Comparison of ENCODE assay signal across 19 cellular contexts in genomic region chr7:98222533-98223195, GRCh38. TPM values are rescaled to one million over a fixed set of nuclear protein-coding genes. Genes with fewer than 3 reads are reported as not detected.
A peak's percentile ranks its signal among the peaks of the same experiment; 100 is the strongest.
DNase-seq lines count a peak whose midpoint lies in the region; ATAC-seq and TF ChIP-seq lines count a peak whose summit lies in the region.
"Had no signal": no experiment of that assay in that cellular context is flagged by ENCODE, and none has a peak within 500 bp of the region (broad histone marks: within the 10 kb centered on the region; RNA-seq: fewer than 3 reads in every experiment).

No MANE protein-coding gene starts in this region.

- DNase-seq in left ventricle myocardium inferior = peak; percentile 9
- no peak for DNase-seq in Right ventricle myocardium inferior (ENCODE audit: missing footprints)
- DNase-seq in RWPE2 (ENCODE audit: low spot score) = peak; percentile 51
- DNase-seq in mucosa of descending colon = peak in 2 of 3 donors; percentile 19 to 41
- DNase-seq in aorta = peak; percentile 32 to 69
- DNase-seq in mesenchymal stem cell = no peak
- DNase-seq in endothelial cell (ENCODE audit: low spot score) = no peak
- DNase-seq: DMS79; HFFc6; NCI-H1105; NCI-H1694 treated with DMSO at 0.1 percent for 48 hours; NCI-H510A; NCI-H748 treated with DMSO at 0.1 percent for 48 hours; NK-92 treated with Interleukin-12 subunit alpha and Interleukin-12 subunit beta, amount 100 ng/mL, for 24 hours; OCI-M1; SIG-M5 had no signal

- H4K91ac ChIP-seq in mesenchymal stem cell (ENCODE audit: low read length) = no peak overlapping the region

- H3K27me3 ChIP-seq in left ventricle myocardium inferior (ENCODE audit: low read depth) (no peaks in the 10 kb centered on the region), RWPE2 (ENCODE audit: insufficient read depth, poor library complexity, severe bottlenecking) (no peaks in the 10 kb centered on the region), aorta (ENCODE audit: control insufficient read depth in 1 of 2, insufficient read depth in 2 of 2, low read length in 1 of 2) (no peaks in the 10 kb centered on the region), mesenchymal stem cell (ENCODE audit: control insufficient read depth in 1 of 2, insufficient read depth in 1 of 2, low read length in 2 of 2) (no peaks in the 10 kb centered on the region)
- H3K27me3 ChIP-seq: BLaER1 treated with 17β-estradiol and CSF1 and Interleukin-3, amounts not matched to agents 10 nM and 100 nM had no signal

- TF ChIP-seq CTCF in left ventricle myocardium inferior (IDR thresholded peaks at IDR 0.05; ENCODE audit: borderline replicate concordance) (no peak), RWPE2 (IDR thresholded peaks at IDR 0.05; ENCODE audit: poor library complexity, severe bottlenecking) (no peak), mucosa of descending colon (IDR thresholded peaks at IDR 0.05) (no peak), endothelial cell (IDR thresholded peaks at IDR 0.05; ENCODE audit: unreplicated experiment) (no peak)

- no peak overlapping the region for H3K27ac Mint-ChIP-seq in endothelial cell (ENCODE audit: unreplicated experiment)
- H3K27ac Mint-ChIP-seq: HFFc6 had no signal

- H2BK120ac ChIP-seq in mesenchymal stem cell (ENCODE audit: low read depth, low read length) = no peak overlapping the region

- no peak overlapping the region for H2BK15ac ChIP-seq in mesenchymal stem cell (ENCODE audit: low read depth, poor library complexity, severe bottlenecking)

- H2BK12ac ChIP-seq in mesenchymal stem cell (ENCODE audit: low read length in 2 of 2) = no peak overlapping the region

- no peak overlapping the region for H2AFZ ChIP-seq in mesenchymal stem cell (ENCODE audit: low read depth, low read length)

- no peak overlapping the region for H3K4me3 ChIP-seq in left ventricle myocardium inferior
- H3K4me3 ChIP-seq in RWPE2 (ENCODE audit: severe bottlenecking) = no peak overlapping the region
- H3K4me3 ChIP-seq in mucosa of descending colon = no peak overlapping the region
- H3K4me3 ChIP-seq in aorta (ENCODE audit: low read length in 2 of 2) = no peak overlapping the region
- no peak overlapping the region for H3K4me3 ChIP-seq in mesenchymal stem cell (ENCODE audit: insufficient read depth in 1 of 2, low read depth in 1 of 2, low read length in 2 of 2)
- H3K4me3 ChIP-seq: BLaER1 treated with 17β-estradiol and CSF1 and Interleukin-3, amounts not matched to agents 10 nM and 100 nM; K562 had no signal

- H3K9ac ChIP-seq in mesenchymal stem cell (ENCODE audit: low read length) = no peak overlapping the region
- H3K9ac ChIP-seq: BLaER1 treated with 17β-estradiol and CSF1 and Interleukin-3, amounts not matched to agents 10 nM and 100 nM had no signal

- no peak overlapping the region for H3K4me3 Mint-ChIP-seq in endothelial cell (ENCODE audit: unreplicated experiment)
- H3K4me3 Mint-ChIP-seq: CD8-positive, alpha-beta memory T cell; HFFc6 had no signal

- no peak overlapping the region for H3K4ac ChIP-seq in mesenchymal stem cell (ENCODE audit: low read depth in 1 of 2, low read length in 2 of 2)

- no peak overlapping the region for H2AK5ac ChIP-seq in mesenchymal stem cell (ENCODE audit: low read length, severe bottlenecking)

- H3K36me3 Mint-ChIP-seq in endothelial cell (ENCODE audit: low read depth, unreplicated experiment) = peaks cover 19% of the 10 kb centered on the region

- H2BK5ac ChIP-seq in mesenchymal stem cell (ENCODE audit: low read depth, low read length, poor library complexity, severe bottlenecking) = no peak overlapping the region

- H4K8ac ChIP-seq in mesenchymal stem cell (ENCODE audit: low read length) = no peak overlapping the region

- intact Hi-C loops in left ventricle myocardium inferior (cut with micrococcal nuclease) (no loop called here), Right ventricle myocardium inferior (cut with DNase I) (no loop called here), mucosa of descending colon (cut with DNase I, micrococcal nuclease) (no loop called here), aorta (cut with DNase I) (no loop called here)

- peaks cover 5% of the 10 kb centered on the region for H3K27me3 Mint-ChIP-seq in endothelial cell (ENCODE audit: unreplicated experiment)
- H3K27me3 Mint-ChIP-seq: CD8-positive, alpha-beta memory T cell had no signal

- no peak overlapping the region for H3K4me2 ChIP-seq in mesenchymal stem cell (ENCODE audit: low read length, poor library complexity, severe bottlenecking)

- H3K4me1 ChIP-seq in left ventricle myocardium inferior (no peaks in the 10 kb centered on the region), RWPE2 (ENCODE audit: insufficient read depth, poor library complexity, severe bottlenecking) (no peaks in the 10 kb centered on the region), mucosa of descending colon (ENCODE audit: low read depth) (no peaks in the 10 kb centered on the region), aorta (ENCODE audit: control insufficient read depth in 1 of 2, insufficient read depth in 2 of 2, low read length in 2 of 2) (no peaks in the 10 kb centered on the region), mesenchymal stem cell (ENCODE audit: control insufficient read depth, insufficient read depth, low read depth, low read length) (no peaks in the 10 kb centered on the region)

- no peaks in the 10 kb centered on the region for H3K9me3 Mint-ChIP-seq in endothelial cell (ENCODE audit: unreplicated experiment)
- H3K9me3 Mint-ChIP-seq: CD8-positive, alpha-beta memory T cell; HFFc6 had no signal

- H3K27ac ChIP-seq in left ventricle myocardium inferior (replicated peaks) (no peak overlapping the region), RWPE2 (ENCODE audit: poor library complexity, severe bottlenecking) (no peak overlapping the region), aorta (ENCODE audit: low read depth in 1 of 2, low read length in 2 of 2) (no peak overlapping the region), mesenchymal stem cell (ENCODE audit: low read length, poor library complexity, severe bottlenecking) (no peak overlapping the region)
- H3K27ac ChIP-seq: BLaER1 treated with 17β-estradiol and CSF1 and Interleukin-3, amounts not matched to agents 10 nM and 100 nM had no signal

- 94 to 97% methylated on average over 30 of the region's 30 CpGs for WGBS in aorta, 2 donors
- 97% methylated on average over 30 of the region's 30 CpGs for WGBS in mesenchymal stem cell

- H3K23ac ChIP-seq in mesenchymal stem cell (ENCODE audit: low read length in 2 of 2) = no peak overlapping the region

- H3K9me3 ChIP-seq in left ventricle myocardium inferior (replicated peaks) (no peaks in the 10 kb centered on the region), RWPE2 (ENCODE audit: severe bottlenecking) (no peaks in the 10 kb centered on the region), mucosa of descending colon (no peaks in the 10 kb centered on the region), aorta (ENCODE audit: control insufficient read depth, low read length) (no peaks in the 10 kb centered on the region), mesenchymal stem cell (ENCODE audit: control insufficient read depth, low read length) (no peaks in the 10 kb centered on the region)
- H3K9me3 ChIP-seq: BLaER1 treated with 17β-estradiol and CSF1 and Interleukin-3, amounts not matched to agents 10 nM and 100 nM had no signal

- H3K4me1 Mint-ChIP-seq in endothelial cell (ENCODE audit: unreplicated experiment) = peaks cover 15% of the 10 kb centered on the region

- H3K79me1 ChIP-seq in mesenchymal stem cell (replicated peaks; ENCODE audit: low read length, poor library complexity, severe bottlenecking) = peaks cover 5% of the 10 kb centered on the region

- H3K18ac ChIP-seq in mesenchymal stem cell (ENCODE audit: low read depth in 1 of 2, low read length in 2 of 2) = no peak overlapping the region

- H3K36me3 ChIP-seq in left ventricle myocardium inferior (peaks cover 86% of the 10 kb centered on the region), RWPE2 (ENCODE audit: low read depth) (no peaks in the 10 kb centered on the region), mucosa of descending colon (ENCODE audit: low read depth) (no peaks in the 10 kb centered on the region), aorta (ENCODE audit: control insufficient read depth in 1 of 2, insufficient read depth in 2 of 2, low read length in 1 of 2) (peaks cover 0 to 6% of the 10 kb centered on the region in 2 donors), mesenchymal stem cell (ENCODE audit: control insufficient read depth in 1 of 2, insufficient read depth in 2 of 2, low read depth in 1 of 2, low read length in 2 of 2) (peaks cover 15 to 46% of the 10 kb centered on the region in 2 experiments)

- peak overlapping the region in 1 of 2 experiments; percentile 26 for H3K14ac ChIP-seq in mesenchymal stem cell (ENCODE audit: low read length in 2 of 2)

- ATAC-seq in Right ventricle myocardium inferior = no peak
- no peak; the same call in 2 of the 3 replicates for ATAC-seq in RWPE2 (ENCODE audit: low read depth)
- no peak for ATAC-seq in mucosa of descending colon
- no peak for ATAC-seq in aorta (ENCODE audit: low FRiP score)
- ATAC-seq: K562 had no signal

RNA-seq across cellular contexts. Expression of gene BHLHA15, which starts 11.4 kb away (rescaled TPM):
- total RNA-seq in left ventricle myocardium inferior (not detected), Right ventricle myocardium inferior (not detected), mucosa of descending colon (1 to 10 TPM in 2 of 3 donors, not detected in 1; 1.3 to 2.8 TPM), aorta (not detected), endothelial cell (ENCODE audit: unreplicated experiment) (1.2 TPM)
- polyA plus RNA-seq in aorta = under 1 TPM in 1 of 2 donors, not detected in 1; 0.36 TPM
- polyA plus RNA-seq in mesenchymal stem cell (2013, experiment 1 of 2) = 0.12 TPM
- 0.08 TPM for polyA plus RNA-seq in mesenchymal stem cell (2013, experiment 2 of 2)
- total RNA-seq: CD8-positive, alpha-beta memory T cell had no signal
- polyA plus RNA-seq: CD8-positive, alpha-beta memory T cell had no signal

RNA-seq across cellular contexts. Expression of gene TECPR1, which starts 29.4 kb away (rescaled TPM):
- 17.3 TPM for total RNA-seq in left ventricle myocardium inferior
- total RNA-seq in Right ventricle myocardium inferior = 20.9 TPM
- 10 to 100 TPM; 37.0 to 50.5 (median 45.5) TPM for total RNA-seq in mucosa of descending colon
- total RNA-seq in aorta = 10 to 100 TPM; 33.8 to 48.0 TPM
- polyA plus RNA-seq in aorta = 10 to 100 TPM; 16.0 to 24.7 TPM
- 7.4 TPM for polyA plus RNA-seq in mesenchymal stem cell (2013, experiment 1 of 2)
- polyA plus RNA-seq in mesenchymal stem cell (2013, experiment 2 of 2) = 7.4 TPM
- 129 TPM for total RNA-seq in endothelial cell (ENCODE audit: unreplicated experiment)

RNA-seq across cellular contexts. Expression of gene BRI3, which starts 58.8 kb away (rescaled TPM):
- total RNA-seq in left ventricle myocardium inferior (201 TPM), Right ventricle myocardium inferior (240 TPM), mucosa of descending colon (100 to 1,000 TPM; 186 to 205 (median 202) TPM), aorta (100 to 1,000 TPM; 192 to 193 TPM), endothelial cell (ENCODE audit: unreplicated experiment) (300 TPM)
- 100 to 1,000 TPM; 155 to 295 TPM for polyA plus RNA-seq in aorta
- 768 TPM for polyA plus RNA-seq in mesenchymal stem cell (2013, experiment 1 of 2)
- polyA plus RNA-seq in mesenchymal stem cell (2013, experiment 2 of 2) = 790 TPM

Comparison
In these comparisons a context has a peak if more than half of its experiments do, and no peak if none do; other contexts are left out.
1. DNase-seq: peak in left ventricle myocardium inferior (single experiment), RWPE2 (single experiment), mucosa of descending colon (2 of 3) and aorta (2 of 2); none in Right ventricle myocardium inferior (single experiment), mesenchymal stem cell (single experiment) and endothelial cell (single experiment).